Comparison of ENCODE assay signal across 2 cellular contexts in the genomic region with DNA sequence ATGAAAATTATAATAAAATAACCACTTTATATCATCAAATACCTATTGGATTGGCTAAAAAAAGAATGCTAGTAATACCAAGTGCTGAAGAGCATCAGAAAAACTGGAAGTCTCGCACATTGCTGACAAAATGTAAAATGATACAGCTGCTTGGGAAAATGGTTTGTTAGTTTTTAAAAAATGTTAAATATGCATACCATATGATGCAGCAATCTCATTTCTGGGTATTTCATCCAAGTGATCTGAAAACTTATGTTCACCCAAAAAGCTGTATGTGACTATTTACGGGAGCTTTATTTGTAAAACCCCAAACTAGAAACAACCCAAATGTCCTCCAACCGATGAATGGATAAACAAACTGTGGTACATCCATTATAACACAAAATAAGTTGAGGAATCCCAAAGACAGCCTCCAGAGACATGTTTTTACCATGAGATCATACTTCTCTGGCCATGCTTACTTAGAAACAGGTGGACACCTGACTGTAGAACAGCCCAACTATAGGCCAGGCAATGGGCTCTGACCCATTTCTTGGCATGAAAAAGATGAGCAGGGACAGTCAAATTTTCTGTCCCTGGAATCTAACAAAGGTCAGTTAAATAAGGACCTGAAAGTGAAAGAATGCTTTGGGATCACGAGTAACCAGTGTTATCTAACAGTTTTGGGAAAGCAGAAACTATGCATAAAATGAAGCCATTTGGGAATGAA.
A peak's percentile ranks its signal among the peaks of the same experiment; 100 is the strongest.
TF ChIP-seq lines count a peak whose summit lies in the region.

No MANE protein-coding gene starts in this region.

TF ChIP-seq in liver, 16 proteins besides CTCF, POLR2A, EP300 and RAD21 (continued from another document):
- TF ChIP-seq SP1 (IDR thresholded peaks at IDR 0.05): peak; percentile 10
- no peak for TF ChIP-seq FOXA2 (IDR thresholded peaks at IDR 0.05)
- TF ChIP-seq, protein P1, sequence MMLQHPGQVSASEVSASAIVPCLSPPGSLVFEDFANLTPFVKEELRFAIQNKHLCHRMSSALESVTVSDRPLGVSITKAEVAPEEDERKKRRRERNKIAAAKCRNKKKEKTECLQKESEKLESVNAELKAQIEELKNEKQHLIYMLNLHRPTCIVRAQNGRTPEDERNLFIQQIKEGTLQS (IDR thresholded peaks at IDR 0.05): no peak
- no peak for TF ChIP-seq HNF4G (IDR thresholded peaks at IDR 0.05)
- TF ChIP-seq YY1 (IDR thresholded peaks at IDR 0.05): no peak
- TF ChIP-seq NR2F2 (IDR thresholded peaks at IDR 0.05): no peak
- TF ChIP-seq, protein P2, sequence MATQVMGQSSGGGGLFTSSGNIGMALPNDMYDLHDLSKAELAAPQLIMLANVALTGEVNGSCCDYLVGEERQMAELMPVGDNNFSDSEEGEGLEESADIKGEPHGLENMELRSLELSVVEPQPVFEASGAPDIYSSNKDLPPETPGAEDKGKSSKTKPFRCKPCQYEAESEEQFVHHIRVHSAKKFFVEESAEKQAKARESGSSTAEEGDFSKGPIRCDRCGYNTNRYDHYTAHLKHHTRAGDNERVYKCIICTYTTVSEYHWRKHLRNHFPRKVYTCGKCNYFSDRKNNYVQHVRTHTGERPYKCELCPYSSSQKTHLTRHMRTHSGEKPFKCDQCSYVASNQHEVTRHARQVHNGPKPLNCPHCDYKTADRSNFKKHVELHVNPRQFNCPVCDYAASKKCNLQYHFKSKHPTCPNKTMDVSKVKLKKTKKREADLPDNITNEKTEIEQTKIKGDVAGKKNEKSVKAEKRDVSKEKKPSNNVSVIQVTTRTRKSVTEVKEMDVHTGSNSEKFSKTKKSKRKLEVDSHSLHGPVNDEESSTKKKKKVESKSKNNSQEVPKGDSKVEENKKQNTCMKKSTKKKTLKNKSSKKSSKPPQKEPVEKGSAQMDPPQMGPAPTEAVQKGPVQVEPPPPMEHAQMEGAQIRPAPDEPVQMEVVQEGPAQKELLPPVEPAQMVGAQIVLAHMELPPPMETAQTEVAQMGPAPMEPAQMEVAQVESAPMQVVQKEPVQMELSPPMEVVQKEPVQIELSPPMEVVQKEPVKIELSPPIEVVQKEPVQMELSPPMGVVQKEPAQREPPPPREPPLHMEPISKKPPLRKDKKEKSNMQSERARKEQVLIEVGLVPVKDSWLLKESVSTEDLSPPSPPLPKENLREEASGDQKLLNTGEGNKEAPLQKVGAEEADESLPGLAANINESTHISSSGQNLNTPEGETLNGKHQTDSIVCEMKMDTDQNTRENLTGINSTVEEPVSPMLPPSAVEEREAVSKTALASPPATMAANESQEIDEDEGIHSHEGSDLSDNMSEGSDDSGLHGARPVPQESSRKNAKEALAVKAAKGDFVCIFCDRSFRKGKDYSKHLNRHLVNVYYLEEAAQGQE (IDR thresholded peaks at IDR 0.05): no peak
- peak in 1 of 2 donors; percentile 10 for TF ChIP-seq HNF4A (conservative IDR thresholded peaks at IDR 0.05)
- TF ChIP-seq, protein P3, sequence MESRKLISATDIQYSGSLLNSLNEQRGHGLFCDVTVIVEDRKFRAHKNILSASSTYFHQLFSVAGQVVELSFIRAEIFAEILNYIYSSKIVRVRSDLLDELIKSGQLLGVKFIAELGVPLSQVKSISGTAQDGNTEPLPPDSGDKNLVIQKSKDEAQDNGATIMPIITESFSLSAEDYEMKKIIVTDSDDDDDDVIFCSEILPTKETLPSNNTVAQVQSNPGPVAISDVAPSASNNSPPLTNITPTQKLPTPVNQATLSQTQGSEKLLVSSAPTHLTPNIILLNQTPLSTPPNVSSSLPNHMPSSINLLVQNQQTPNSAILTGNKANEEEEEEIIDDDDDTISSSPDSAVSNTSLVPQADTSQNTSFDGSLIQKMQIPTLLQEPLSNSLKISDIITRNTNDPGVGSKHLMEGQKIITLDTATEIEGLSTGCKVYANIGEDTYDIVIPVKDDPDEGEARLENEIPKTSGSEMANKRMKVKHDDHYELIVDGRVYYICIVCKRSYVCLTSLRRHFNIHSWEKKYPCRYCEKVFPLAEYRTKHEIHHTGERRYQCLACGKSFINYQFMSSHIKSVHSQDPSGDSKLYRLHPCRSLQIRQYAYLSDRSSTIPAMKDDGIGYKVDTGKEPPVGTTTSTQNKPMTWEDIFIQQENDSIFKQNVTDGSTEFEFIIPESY (IDR thresholded peaks at IDR 0.05): no peak
TF ChIP-seq in liver: peak in this region for 3.

TF ChIP-seq in HepG2, 621 proteins besides CTCF, POLR2A, EP300 and RAD21:
- TF ChIP-seq, protein P4, sequence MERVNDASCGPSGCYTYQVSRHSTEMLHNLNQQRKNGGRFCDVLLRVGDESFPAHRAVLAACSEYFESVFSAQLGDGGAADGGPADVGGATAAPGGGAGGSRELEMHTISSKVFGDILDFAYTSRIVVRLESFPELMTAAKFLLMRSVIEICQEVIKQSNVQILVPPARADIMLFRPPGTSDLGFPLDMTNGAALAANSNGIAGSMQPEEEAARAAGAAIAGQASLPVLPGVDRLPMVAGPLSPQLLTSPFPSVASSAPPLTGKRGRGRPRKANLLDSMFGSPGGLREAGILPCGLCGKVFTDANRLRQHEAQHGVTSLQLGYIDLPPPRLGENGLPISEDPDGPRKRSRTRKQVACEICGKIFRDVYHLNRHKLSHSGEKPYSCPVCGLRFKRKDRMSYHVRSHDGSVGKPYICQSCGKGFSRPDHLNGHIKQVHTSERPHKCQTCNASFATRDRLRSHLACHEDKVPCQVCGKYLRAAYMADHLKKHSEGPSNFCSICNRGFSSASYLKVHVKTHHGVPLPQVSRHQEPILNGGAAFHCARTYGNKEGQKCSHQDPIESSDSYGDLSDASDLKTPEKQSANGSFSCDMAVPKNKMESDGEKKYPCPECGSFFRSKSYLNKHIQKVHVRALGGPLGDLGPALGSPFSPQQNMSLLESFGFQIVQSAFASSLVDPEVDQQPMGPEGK (CRISPR knock-in tag; IDR thresholded peaks at IDR 0.05): no peak
- TF ChIP-seq, protein P5, sequence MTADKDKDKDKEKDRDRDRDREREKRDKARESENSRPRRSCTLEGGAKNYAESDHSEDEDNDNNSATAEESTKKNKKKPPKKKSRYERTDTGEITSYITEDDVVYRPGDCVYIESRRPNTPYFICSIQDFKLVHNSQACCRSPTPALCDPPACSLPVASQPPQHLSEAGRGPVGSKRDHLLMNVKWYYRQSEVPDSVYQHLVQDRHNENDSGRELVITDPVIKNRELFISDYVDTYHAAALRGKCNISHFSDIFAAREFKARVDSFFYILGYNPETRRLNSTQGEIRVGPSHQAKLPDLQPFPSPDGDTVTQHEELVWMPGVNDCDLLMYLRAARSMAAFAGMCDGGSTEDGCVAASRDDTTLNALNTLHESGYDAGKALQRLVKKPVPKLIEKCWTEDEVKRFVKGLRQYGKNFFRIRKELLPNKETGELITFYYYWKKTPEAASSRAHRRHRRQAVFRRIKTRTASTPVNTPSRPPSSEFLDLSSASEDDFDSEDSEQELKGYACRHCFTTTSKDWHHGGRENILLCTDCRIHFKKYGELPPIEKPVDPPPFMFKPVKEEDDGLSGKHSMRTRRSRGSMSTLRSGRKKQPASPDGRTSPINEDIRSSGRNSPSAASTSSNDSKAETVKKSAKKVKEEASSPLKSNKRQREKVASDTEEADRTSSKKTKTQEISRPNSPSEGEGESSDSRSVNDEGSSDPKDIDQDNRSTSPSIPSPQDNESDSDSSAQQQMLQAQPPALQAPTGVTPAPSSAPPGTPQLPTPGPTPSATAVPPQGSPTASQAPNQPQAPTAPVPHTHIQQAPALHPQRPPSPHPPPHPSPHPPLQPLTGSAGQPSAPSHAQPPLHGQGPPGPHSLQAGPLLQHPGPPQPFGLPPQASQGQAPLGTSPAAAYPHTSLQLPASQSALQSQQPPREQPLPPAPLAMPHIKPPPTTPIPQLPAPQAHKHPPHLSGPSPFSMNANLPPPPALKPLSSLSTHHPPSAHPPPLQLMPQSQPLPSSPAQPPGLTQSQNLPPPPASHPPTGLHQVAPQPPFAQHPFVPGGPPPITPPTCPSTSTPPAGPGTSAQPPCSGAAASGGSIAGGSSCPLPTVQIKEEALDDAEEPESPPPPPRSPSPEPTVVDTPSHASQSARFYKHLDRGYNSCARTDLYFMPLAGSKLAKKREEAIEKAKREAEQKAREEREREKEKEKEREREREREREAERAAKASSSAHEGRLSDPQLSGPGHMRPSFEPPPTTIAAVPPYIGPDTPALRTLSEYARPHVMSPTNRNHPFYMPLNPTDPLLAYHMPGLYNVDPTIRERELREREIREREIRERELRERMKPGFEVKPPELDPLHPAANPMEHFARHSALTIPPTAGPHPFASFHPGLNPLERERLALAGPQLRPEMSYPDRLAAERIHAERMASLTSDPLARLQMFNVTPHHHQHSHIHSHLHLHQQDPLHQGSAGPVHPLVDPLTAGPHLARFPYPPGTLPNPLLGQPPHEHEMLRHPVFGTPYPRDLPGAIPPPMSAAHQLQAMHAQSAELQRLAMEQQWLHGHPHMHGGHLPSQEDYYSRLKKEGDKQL (CRISPR knock-in tag; IDR thresholded peaks at IDR 0.05; ENCODE audit: low read depth): no peak
- no peak for TF ChIP-seq AKAP8 (CRISPR knock-in tag; IDR thresholded peaks at IDR 0.05)
- TF ChIP-seq KLF13 (CRISPR knock-in tag; IDR thresholded peaks at IDR 0.05): no peak
- TF ChIP-seq CC2D1A (CRISPR knock-in tag; IDR thresholded peaks at IDR 0.05): no peak
- TF ChIP-seq, protein P6, sequence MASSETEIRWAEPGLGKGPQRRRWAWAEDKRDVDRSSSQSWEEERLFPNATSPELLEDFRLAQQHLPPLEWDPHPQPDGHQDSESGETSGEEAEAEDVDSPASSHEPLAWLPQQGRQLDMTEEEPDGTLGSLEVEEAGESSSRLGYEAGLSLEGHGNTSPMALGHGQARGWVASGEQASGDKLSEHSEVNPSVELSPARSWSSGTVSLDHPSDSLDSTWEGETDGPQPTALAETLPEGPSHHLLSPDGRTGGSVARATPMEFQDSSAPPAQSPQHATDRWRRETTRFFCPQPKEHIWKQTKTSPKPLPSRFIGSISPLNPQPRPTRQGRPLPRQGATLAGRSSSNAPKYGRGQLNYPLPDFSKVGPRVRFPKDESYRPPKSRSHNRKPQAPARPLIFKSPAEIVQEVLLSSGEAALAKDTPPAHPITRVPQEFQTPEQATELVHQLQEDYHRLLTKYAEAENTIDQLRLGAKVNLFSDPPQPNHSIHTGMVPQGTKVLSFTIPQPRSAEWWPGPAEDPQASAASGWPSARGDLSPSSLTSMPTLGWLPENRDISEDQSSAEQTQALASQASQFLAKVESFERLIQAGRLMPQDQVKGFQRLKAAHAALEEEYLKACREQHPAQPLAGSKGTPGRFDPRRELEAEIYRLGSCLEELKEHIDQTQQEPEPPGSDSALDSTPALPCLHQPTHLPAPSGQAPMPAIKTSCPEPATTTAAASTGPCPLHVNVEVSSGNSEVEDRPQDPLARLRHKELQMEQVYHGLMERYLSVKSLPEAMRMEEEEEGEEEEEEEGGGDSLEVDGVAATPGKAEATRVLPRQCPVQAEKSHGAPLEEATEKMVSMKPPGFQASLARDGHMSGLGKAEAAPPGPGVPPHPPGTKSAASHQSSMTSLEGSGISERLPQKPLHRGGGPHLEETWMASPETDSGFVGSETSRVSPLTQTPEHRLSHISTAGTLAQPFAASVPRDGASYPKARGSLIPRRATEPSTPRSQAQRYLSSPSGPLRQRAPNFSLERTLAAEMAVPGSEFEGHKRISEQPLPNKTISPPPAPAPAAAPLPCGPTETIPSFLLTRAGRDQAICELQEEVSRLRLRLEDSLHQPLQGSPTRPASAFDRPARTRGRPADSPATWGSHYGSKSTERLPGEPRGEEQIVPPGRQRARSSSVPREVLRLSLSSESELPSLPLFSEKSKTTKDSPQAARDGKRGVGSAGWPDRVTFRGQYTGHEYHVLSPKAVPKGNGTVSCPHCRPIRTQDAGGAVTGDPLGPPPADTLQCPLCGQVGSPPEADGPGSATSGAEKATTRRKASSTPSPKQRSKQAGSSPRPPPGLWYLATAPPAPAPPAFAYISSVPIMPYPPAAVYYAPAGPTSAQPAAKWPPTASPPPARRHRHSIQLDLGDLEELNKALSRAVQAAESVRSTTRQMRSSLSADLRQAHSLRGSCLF (CRISPR knock-in tag; IDR thresholded peaks at IDR 0.05; ENCODE audit: borderline replicate concordance): no peak
- TF ChIP-seq ZNF224 (CRISPR knock-in tag; IDR thresholded peaks at IDR 0.05): no peak
- TF ChIP-seq ZNF556 (CRISPR knock-in tag; IDR thresholded peaks at IDR 0.05; ENCODE audit: borderline replicate concordance): no peak
- TF ChIP-seq, protein P7, sequence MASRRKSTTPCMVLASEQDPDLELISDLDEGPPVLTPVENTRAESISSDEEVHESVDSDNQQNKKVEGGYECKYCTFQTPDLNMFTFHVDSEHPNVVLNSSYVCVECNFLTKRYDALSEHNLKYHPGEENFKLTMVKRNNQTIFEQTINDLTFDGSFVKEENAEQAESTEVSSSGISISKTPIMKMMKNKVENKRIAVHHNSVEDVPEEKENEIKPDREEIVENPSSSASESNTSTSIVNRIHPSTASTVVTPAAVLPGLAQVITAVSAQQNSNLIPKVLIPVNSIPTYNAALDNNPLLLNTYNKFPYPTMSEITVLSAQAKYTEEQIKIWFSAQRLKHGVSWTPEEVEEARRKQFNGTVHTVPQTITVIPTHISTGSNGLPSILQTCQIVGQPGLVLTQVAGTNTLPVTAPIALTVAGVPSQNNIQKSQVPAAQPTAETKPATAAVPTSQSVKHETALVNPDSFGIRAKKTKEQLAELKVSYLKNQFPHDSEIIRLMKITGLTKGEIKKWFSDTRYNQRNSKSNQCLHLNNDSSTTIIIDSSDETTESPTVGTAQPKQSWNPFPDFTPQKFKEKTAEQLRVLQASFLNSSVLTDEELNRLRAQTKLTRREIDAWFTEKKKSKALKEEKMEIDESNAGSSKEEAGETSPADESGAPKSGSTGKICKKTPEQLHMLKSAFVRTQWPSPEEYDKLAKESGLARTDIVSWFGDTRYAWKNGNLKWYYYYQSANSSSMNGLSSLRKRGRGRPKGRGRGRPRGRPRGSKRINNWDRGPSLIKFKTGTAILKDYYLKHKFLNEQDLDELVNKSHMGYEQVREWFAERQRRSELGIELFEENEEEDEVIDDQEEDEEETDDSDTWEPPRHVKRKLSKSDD (CRISPR knock-in tag; IDR thresholded peaks at IDR 0.05; ENCODE audit: low read depth): no peak
- TF ChIP-seq, protein P8, sequence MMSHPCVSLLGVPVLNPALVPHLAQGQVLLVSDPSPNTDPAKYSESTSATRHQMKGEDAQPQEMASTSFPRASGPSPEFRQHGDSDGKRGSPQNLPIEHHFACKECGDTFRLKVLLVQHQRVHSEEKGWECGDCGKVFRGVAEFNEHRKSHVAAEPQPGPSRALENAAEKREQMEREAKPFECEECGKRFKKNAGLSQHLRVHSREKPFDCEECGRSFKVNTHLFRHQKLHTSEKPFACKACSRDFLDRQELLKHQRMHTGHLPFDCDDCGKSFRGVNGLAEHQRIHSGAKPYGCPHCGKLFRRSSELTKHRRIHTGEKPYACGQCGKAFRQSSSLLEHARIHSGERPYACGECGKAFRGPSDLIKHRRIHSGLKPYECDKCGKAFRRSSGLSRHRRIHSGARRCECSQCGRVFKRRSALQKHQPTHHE (CRISPR knock-in tag; IDR thresholded peaks at IDR 0.05; ENCODE audit: borderline replicate concordance): no peak
